ENCODE assay signal across 1 cellular context in the genomic region with DNA sequence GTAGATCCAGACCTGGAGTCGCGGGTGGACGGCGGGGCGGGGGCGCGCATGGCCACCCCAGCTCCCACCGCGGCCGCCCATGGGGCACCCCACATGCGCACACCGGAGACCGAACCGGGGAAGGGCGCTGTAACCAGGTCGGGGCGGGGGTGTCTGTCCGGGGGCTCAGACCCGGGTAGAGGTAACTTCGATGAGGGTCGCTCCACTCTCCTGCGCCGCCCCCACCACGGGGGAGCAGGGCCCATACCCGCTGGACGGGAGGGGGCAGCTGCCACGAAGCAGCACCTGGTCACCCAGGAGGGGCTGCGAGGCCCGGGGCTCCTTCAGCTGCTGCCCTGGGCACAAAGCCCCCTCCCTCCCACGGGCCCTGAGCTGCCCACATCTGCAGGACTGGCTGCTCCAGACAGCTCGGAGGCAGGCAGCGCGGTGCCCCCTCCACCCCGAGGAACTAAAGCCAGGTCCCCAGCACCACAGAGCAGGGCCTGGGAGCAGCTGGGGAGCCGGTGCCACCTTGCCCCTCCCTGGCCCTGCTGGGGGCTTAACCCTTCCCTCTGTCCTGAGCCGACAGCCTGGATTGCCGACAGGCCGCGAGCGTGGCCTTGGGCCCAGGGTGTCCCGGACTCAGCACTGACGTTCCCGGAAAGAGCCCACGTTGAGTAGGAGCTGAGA.
TF ChIP-seq lines count a peak whose summit lies in the region.

No MANE protein-coding gene starts in this region.

TF ChIP-seq in HepG2, 621 proteins besides CTCF, POLR2A, EP300 and RAD21 (continued from another document):
- TF ChIP-seq, protein P1, sequence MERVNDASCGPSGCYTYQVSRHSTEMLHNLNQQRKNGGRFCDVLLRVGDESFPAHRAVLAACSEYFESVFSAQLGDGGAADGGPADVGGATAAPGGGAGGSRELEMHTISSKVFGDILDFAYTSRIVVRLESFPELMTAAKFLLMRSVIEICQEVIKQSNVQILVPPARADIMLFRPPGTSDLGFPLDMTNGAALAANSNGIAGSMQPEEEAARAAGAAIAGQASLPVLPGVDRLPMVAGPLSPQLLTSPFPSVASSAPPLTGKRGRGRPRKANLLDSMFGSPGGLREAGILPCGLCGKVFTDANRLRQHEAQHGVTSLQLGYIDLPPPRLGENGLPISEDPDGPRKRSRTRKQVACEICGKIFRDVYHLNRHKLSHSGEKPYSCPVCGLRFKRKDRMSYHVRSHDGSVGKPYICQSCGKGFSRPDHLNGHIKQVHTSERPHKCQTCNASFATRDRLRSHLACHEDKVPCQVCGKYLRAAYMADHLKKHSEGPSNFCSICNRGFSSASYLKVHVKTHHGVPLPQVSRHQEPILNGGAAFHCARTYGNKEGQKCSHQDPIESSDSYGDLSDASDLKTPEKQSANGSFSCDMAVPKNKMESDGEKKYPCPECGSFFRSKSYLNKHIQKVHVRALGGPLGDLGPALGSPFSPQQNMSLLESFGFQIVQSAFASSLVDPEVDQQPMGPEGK (CRISPR knock-in tag; IDR thresholded peaks at IDR 0.05) = peak; percentile 32
TF ChIP-seq in HepG2: peak in this region for 25; not testable (repeated sequence) for 596.
